ENCODE assay signal across 15 cellular contexts in genomic region chr18:12749136-12749535, GRCh38. TPM values are rescaled to one million over a fixed set of nuclear protein-coding genes. Genes with fewer than 3 reads are reported as not detected.
DNase-seq lines count a peak whose midpoint lies in the region; TF ChIP-seq lines count a peak whose summit lies in the region.
"Had no signal": no experiment of that assay in that cellular context is flagged by ENCODE, and none has a peak within 500 bp of the region (broad histone marks: within the 10 kb centered on the region; RNA-seq: fewer than 3 reads in every experiment).

No MANE protein-coding gene starts in this region.

- H2AFZ ChIP-seq in OCI-LY7 (ENCODE audit: low read length) = no peak overlapping the region
- H2AFZ ChIP-seq in mesenchymal stem cell (ENCODE audit: low read depth, low read length) = no peak overlapping the region

- H4K20me1 ChIP-seq in OCI-LY7 (ENCODE audit: insufficient read depth, low read length) = no peaks in the 10 kb centered on the region

- H3K4me3 ChIP-seq in OCI-LY7 (ENCODE audit: low read depth, low read length, poor library complexity, severe bottlenecking) (no peak overlapping the region), mesenchymal stem cell (ENCODE audit: insufficient read depth in 1 of 2, low read depth in 1 of 2, low read length in 2 of 2) (no peak overlapping the region), thymus (ENCODE audit: low read length) (no peak overlapping the region), HAP-1 (no peak overlapping the region)

- H3K79me2 ChIP-seq in OCI-LY7 (ENCODE audit: insufficient read depth, low read depth, low read length) = no peaks in the 10 kb centered on the region

- H3K9me2 ChIP-seq in OCI-LY7 (ENCODE audit: insufficient read depth, low read length) = no peaks in the 10 kb centered on the region

- H3K27me3 ChIP-seq in mesenchymal stem cell (ENCODE audit: control insufficient read depth in 1 of 2, insufficient read depth in 1 of 2, low read length in 2 of 2) = no peaks in the 10 kb centered on the region
- no peaks in the 10 kb centered on the region for H3K27me3 ChIP-seq in thymus (ENCODE audit: control insufficient read depth, insufficient read depth)
- no peaks in the 10 kb centered on the region for H3K27me3 ChIP-seq in HAP-1 (ENCODE audit: low read depth)

- DNase-seq in T-helper 1 cell (no peak), OCI-LY7 (ENCODE audit: low spot score) (no peak), mesenchymal stem cell (no peak), NCI-H1694 treated with DMSO at 0.1 percent for 48 hours (lab: John Stamatoyannopoulos, UW) (no peak), HAP-1 (ENCODE audit: low spot score in 2 of 2) (no peak), T1000 (lab: John Stamatoyannopoulos, UW) (no peak)
- DNase-seq: COR-L47, Kasumi-1, NCI-H2029 treated with DMSO at 0.1 percent for 48 hours, NCI-H524, SIG-M5 had no signal

- CTCF ChIA-PET in OCI-LY7 (lab: Charles Lee; ENCODE audit: unreplicated experiment) = no interaction called here

- no peak overlapping the region for H4K8ac ChIP-seq in mesenchymal stem cell (ENCODE audit: low read length)

- peak overlapping the region; percentile 9 for H2AK5ac ChIP-seq in mesenchymal stem cell (ENCODE audit: low read length, severe bottlenecking)

- H3K9me3 Mint-ChIP-seq in T-helper 1 cell treated with Interleukin-12 subunit alpha and Interleukin-12 subunit beta and Interleukin-4 antibody, amounts not matched to agents 30 μg/mL and 1 μg/mL, for 36 hours = no peaks in the 10 kb centered on the region

- POLR2A ChIA-PET in OCI-LY7 (lab: Charles Lee) = interaction anchor here (0.8 to 1.0 kb wide), 3 partner anchors 135 to 196 kb away, joined by 3 to 4 read pairs (median 3); partner anchors contain the start of gene PTPN2

- 95% methylated on average over 9 of the region's 13 CpGs for WGBS in mesenchymal stem cell
- 90% methylated on average over 13 of the region's 13 CpGs for WGBS in thymus

- H3K27me3 Mint-ChIP-seq in T-helper 1 cell treated with Interleukin-12 subunit alpha and Interleukin-12 subunit beta and Interleukin-4 antibody, amounts not matched to agents 30 μg/mL and 1 μg/mL, for 36 hours (ENCODE audit: low read depth) = no peaks in the 10 kb centered on the region

- H3K27ac Mint-ChIP-seq in T-helper 1 cell treated with Interleukin-12 subunit alpha and Interleukin-12 subunit beta and Interleukin-4 antibody, amounts not matched to agents 30 μg/mL and 1 μg/mL, for 36 hours = peak overlapping the region; percentile 38

- H3K4me1 ChIP-seq in OCI-LY7 (ENCODE audit: insufficient read depth, low read length, poor library complexity, severe bottlenecking) = peaks cover 44% of the 10 kb centered on the region
- H3K4me1 ChIP-seq in mesenchymal stem cell (ENCODE audit: control insufficient read depth, insufficient read depth, low read depth, low read length) = peaks cover 11% of the 10 kb centered on the region
- H3K4me1 ChIP-seq in thymus (ENCODE audit: control insufficient read depth, insufficient read depth, low read length) = peaks cover 49% of the 10 kb centered on the region
- peaks cover 7% of the 10 kb centered on the region; the same call in 1 of the 2 replicates for H3K4me1 ChIP-seq in HAP-1

- H3K18ac ChIP-seq in mesenchymal stem cell (ENCODE audit: low read depth in 1 of 2, low read length in 2 of 2) = no peak overlapping the region

- no peak overlapping the region for H2BK15ac ChIP-seq in mesenchymal stem cell (ENCODE audit: low read depth, poor library complexity, severe bottlenecking)

- in situ Hi-C loops in HAP-1 (cut with MboI; ENCODE audit: low sequenced_read_pairs) = loop anchor here (25.0 kb wide), 1 partner anchor 413 kb away; no protein-coding TSS in a partner anchor

- TF ChIP-seq CTCF in OCI-LY7 (conservative IDR thresholded peaks at IDR 0.05; ENCODE audit: low read length) = no peak

- no peak overlapping the region for H3K4ac ChIP-seq in mesenchymal stem cell (ENCODE audit: low read depth in 1 of 2, low read length in 2 of 2)

- peaks cover 16% of the 10 kb centered on the region for H3K4me1 Mint-ChIP-seq in T-helper 1 cell treated with Interleukin-12 subunit alpha and Interleukin-12 subunit beta and Interleukin-4 antibody, amounts not matched to agents 30 μg/mL and 1 μg/mL, for 36 hours (ENCODE audit: low read depth)

- no peak overlapping the region for H2BK5ac ChIP-seq in mesenchymal stem cell (ENCODE audit: low read depth, low read length, poor library complexity, severe bottlenecking)

- H3K9ac ChIP-seq in mesenchymal stem cell (ENCODE audit: low read length) = no peak overlapping the region

- peaks cover 1% of the 10 kb centered on the region for H3K36me3 Mint-ChIP-seq in T-helper 1 cell treated with Interleukin-12 subunit alpha and Interleukin-12 subunit beta and Interleukin-4 antibody, amounts not matched to agents 30 μg/mL and 1 μg/mL, for 36 hours (ENCODE audit: low read depth)

- no peak overlapping the region for H4K91ac ChIP-seq in mesenchymal stem cell (ENCODE audit: low read length)

- H3K36me3 ChIP-seq in OCI-LY7 (ENCODE audit: insufficient read depth, low read length) (no peaks in the 10 kb centered on the region), mesenchymal stem cell (ENCODE audit: control insufficient read depth in 1 of 2, insufficient read depth in 2 of 2, low read depth in 1 of 2, low read length in 2 of 2) (no peaks in the 10 kb centered on the region), thymus (ENCODE audit: control insufficient read depth, insufficient read depth) (no peaks in the 10 kb centered on the region), HAP-1 (replicated peaks) (no peaks in the 10 kb centered on the region)

- H2BK120ac ChIP-seq in mesenchymal stem cell (ENCODE audit: low read depth, low read length) = no peak overlapping the region

- no peak overlapping the region for H3K27ac ChIP-seq in OCI-LY7 (ENCODE audit: low read depth, low read length, poor library complexity, severe bottlenecking)
- peak overlapping the region; percentile 1 for H3K27ac ChIP-seq in mesenchymal stem cell (ENCODE audit: low read length, poor library complexity, severe bottlenecking)
- peak overlapping the region; percentile 95 for H3K27ac ChIP-seq in thymus (ENCODE audit: low read depth)
- H3K27ac ChIP-seq: 22Rv1, C4-2B had no signal

- no peak overlapping the region for H3K4me3 Mint-ChIP-seq in T-helper 1 cell treated with Interleukin-12 subunit alpha and Interleukin-12 subunit beta and Interleukin-4 antibody, amounts not matched to agents 30 μg/mL and 1 μg/mL, for 36 hours

- H3K9me3 ChIP-seq in OCI-LY7 (ENCODE audit: low read length) (no peaks in the 10 kb centered on the region), mesenchymal stem cell (ENCODE audit: control insufficient read depth, low read length) (no peaks in the 10 kb centered on the region), thymus (ENCODE audit: control insufficient read depth) (no peaks in the 10 kb centered on the region), HAP-1 (no peaks in the 10 kb centered on the region)

- H2BK12ac ChIP-seq in mesenchymal stem cell (ENCODE audit: low read length in 2 of 2) = no peak overlapping the region

- no peak overlapping the region for H3K23ac ChIP-seq in mesenchymal stem cell (ENCODE audit: low read length in 2 of 2)

- intact Hi-C loops in OCI-LY7 (cut with micrococcal nuclease; ENCODE audit: unreplicated experiment) = no loop called here

- no peaks in the 10 kb centered on the region for H3K79me1 ChIP-seq in mesenchymal stem cell (replicated peaks; ENCODE audit: low read length, poor library complexity, severe bottlenecking)

- BruUV-seq in OCI-LY7 (replicated peaks; lab: Mats Ljungman, UMichigan) = no TSS peak

- H3K4me2 ChIP-seq in OCI-LY7 (ENCODE audit: low read length) (peak overlapping the region; percentile 64; the same call in 1 of the 2 replicates), mesenchymal stem cell (ENCODE audit: low read length, poor library complexity, severe bottlenecking) (no peak overlapping the region)

- no peak overlapping the region for H3K14ac ChIP-seq in mesenchymal stem cell (ENCODE audit: low read length in 2 of 2)

RNA-seq across cellular contexts. Expression of gene PSMG2, which starts 46.3 kb away (rescaled TPM):
- total RNA-seq in OCI-LY7 (2014; rRNA removed; shearing (Covaris generic)) = 61.7 and 69.2 TPM in 2 replicates
- total RNA-seq in OCI-LY7 (2022) = 98.8 and 103 TPM in 2 replicates
- polyA plus RNA-seq in mesenchymal stem cell (2013, experiment 1 of 2) = 73.3 TPM
- polyA plus RNA-seq in mesenchymal stem cell (2013, experiment 2 of 2) = 80.6 TPM
- polyA plus RNA-seq in thymus = 125 TPM

RNA-seq across cellular contexts. Expression of gene CEP76, which starts 46.6 kb away (rescaled TPM):
- total RNA-seq in OCI-LY7 (2014; rRNA removed; shearing (Covaris generic)) = 22.1 and 23.7 TPM in 2 replicates
- total RNA-seq in OCI-LY7 (2022) = 13.7 and 14.1 TPM in 2 replicates
- polyA plus RNA-seq in mesenchymal stem cell (2013, experiment 1 of 2) = 3.8 TPM
- 4.8 TPM for polyA plus RNA-seq in mesenchymal stem cell (2013, experiment 2 of 2)
- 4.7 TPM for polyA plus RNA-seq in thymus
